1 cellular context compared by ENCODE assay signal in the genomic region with DNA sequence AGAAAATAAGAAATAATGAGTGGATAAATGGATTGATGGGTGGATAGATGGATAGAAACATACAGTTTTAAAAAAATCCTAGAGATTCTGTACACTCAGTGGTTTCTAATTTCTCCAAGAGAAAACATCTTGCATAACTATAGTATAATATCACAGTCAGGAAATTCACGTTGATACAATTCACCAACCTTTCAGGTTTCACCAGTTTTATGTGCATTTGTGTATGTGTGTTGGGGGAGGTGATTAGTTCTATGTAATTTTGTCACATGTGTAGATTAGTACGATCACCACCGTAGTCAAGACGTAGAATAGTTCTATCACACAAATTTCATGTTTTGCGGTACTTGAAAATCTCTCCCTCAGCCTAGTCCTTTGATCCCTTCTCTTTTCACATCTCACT.
TF ChIP-seq lines count a peak whose summit lies in the region.

No MANE protein-coding gene starts in this region.

TF ChIP-seq in H1, 55 proteins besides CTCF, POLR2A, EP300 and RAD21 (continued from another document):
- TF ChIP-seq, protein P1, sequence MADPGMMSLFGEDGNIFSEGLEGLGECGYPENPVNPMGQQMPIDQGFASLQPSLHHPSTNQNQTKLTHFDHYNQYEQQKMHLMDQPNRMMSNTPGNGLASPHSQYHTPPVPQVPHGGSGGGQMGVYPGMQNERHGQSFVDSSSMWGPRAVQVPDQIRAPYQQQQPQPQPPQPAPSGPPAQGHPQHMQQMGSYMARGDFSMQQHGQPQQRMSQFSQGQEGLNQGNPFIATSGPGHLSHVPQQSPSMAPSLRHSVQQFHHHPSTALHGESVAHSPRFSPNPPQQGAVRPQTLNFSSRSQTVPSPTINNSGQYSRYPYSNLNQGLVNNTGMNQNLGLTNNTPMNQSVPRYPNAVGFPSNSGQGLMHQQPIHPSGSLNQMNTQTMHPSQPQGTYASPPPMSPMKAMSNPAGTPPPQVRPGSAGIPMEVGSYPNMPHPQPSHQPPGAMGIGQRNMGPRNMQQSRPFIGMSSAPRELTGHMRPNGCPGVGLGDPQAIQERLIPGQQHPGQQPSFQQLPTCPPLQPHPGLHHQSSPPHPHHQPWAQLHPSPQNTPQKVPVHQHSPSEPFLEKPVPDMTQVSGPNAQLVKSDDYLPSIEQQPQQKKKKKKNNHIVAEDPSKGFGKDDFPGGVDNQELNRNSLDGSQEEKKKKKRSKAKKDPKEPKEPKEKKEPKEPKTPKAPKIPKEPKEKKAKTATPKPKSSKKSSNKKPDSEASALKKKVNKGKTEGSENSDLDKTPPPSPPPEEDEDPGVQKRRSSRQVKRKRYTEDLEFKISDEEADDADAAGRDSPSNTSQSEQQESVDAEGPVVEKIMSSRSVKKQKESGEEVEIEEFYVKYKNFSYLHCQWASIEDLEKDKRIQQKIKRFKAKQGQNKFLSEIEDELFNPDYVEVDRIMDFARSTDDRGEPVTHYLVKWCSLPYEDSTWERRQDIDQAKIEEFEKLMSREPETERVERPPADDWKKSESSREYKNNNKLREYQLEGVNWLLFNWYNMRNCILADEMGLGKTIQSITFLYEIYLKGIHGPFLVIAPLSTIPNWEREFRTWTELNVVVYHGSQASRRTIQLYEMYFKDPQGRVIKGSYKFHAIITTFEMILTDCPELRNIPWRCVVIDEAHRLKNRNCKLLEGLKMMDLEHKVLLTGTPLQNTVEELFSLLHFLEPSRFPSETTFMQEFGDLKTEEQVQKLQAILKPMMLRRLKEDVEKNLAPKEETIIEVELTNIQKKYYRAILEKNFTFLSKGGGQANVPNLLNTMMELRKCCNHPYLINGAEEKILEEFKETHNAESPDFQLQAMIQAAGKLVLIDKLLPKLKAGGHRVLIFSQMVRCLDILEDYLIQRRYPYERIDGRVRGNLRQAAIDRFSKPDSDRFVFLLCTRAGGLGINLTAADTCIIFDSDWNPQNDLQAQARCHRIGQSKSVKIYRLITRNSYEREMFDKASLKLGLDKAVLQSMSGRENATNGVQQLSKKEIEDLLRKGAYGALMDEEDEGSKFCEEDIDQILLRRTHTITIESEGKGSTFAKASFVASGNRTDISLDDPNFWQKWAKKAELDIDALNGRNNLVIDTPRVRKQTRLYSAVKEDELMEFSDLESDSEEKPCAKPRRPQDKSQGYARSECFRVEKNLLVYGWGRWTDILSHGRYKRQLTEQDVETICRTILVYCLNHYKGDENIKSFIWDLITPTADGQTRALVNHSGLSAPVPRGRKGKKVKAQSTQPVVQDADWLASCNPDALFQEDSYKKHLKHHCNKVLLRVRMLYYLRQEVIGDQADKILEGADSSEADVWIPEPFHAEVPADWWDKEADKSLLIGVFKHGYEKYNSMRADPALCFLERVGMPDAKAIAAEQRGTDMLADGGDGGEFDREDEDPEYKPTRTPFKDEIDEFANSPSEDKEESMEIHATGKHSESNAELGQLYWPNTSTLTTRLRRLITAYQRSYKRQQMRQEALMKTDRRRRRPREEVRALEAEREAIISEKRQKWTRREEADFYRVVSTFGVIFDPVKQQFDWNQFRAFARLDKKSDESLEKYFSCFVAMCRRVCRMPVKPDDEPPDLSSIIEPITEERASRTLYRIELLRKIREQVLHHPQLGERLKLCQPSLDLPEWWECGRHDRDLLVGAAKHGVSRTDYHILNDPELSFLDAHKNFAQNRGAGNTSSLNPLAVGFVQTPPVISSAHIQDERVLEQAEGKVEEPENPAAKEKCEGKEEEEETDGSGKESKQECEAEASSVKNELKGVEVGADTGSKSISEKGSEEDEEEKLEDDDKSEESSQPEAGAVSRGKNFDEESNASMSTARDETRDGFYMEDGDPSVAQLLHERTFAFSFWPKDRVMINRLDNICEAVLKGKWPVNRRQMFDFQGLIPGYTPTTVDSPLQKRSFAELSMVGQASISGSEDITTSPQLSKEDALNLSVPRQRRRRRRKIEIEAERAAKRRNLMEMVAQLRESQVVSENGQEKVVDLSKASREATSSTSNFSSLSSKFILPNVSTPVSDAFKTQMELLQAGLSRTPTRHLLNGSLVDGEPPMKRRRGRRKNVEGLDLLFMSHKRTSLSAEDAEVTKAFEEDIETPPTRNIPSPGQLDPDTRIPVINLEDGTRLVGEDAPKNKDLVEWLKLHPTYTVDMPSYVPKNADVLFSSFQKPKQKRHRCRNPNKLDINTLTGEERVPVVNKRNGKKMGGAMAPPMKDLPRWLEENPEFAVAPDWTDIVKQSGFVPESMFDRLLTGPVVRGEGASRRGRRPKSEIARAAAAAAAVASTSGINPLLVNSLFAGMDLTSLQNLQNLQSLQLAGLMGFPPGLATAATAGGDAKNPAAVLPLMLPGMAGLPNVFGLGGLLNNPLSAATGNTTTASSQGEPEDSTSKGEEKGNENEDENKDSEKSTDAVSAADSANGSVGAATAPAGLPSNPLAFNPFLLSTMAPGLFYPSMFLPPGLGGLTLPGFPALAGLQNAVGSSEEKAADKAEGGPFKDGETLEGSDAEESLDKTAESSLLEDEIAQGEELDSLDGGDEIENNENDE (IDR thresholded peaks at IDR 0.05; ENCODE audit: insufficient replicate concordance, low read length): no peak
- no peak for TF ChIP-seq HDAC2 (IDR thresholded peaks at IDR 0.05; ENCODE audit: borderline replicate concordance in 1 of 2, low read depth in 2 of 2, low read length in 2 of 2)
- TF ChIP-seq KDM4A (IDR thresholded peaks at IDR 0.05; ENCODE audit: low read depth, low read length, severe bottlenecking): no peak
- no peak for TF ChIP-seq BCL11A (IDR thresholded peaks at IDR 0.05; ENCODE audit: low read depth in 2 of 2, low read length in 2 of 2)
- no peak for TF ChIP-seq BACH1 (IDR thresholded peaks at IDR 0.05; ENCODE audit: low read length)
- TF ChIP-seq SP2 (IDR thresholded peaks at IDR 0.05; ENCODE audit: low read length): no peak
- no peak for TF ChIP-seq CEBPB (IDR thresholded peaks at IDR 0.05; ENCODE audit: low read depth, low read length)
